ENCODE assay signal across 22 cellular contexts in the genomic region with DNA sequence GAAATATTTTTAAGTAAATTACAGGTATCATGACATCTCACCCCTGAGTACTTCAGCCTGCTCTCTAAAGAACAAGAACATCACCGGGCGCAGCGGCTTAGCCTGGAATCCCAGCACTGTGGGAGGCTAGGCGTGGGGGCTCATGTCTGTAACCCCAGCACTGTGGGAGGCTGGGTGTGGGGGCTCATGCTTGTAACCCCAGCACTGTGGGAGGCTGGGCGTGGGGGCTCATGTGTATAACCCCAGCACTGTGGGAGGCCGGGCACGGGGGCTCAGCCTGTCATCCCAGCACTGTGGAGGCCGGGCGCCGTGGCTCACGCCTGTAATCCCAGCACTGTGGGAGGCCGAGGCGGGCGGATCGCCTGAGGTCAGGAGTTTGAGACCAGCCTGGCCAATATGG. TPM values are rescaled to one million over a fixed set of nuclear protein-coding genes. Genes with fewer than 3 reads are reported as not detected.
"Had no signal": no experiment of that assay in that cellular context is flagged by ENCODE, and none has a peak within 500 bp of the region (broad histone marks: within the 10 kb centered on the region; RNA-seq: fewer than 3 reads in every experiment).

No MANE protein-coding gene starts in this region.

- DNase-seq: activated CD4-positive, alpha-beta memory T cell treated with anti-CD3 and anti-CD28 coated beads, Interleukin-2, amount 10 ng/mL, durations not matched to agents 7 days and 5 days; activated CD4-positive, alpha-beta T cell treated with anti-CD3 and anti-CD28 coated beads, Interleukin-2, amount 10 ng/mL, durations not matched to agents 24 days and 14 days; activated CD4-positive, CD25-positive, alpha-beta regulatory T cell; activated CD8-positive, alpha-beta memory T cell treated with anti-CD3 and anti-CD28 coated beads, Interleukin-2, amount 10 ng/mL, durations not matched to agents 7 days and 5 days; activated naive CD4-positive, alpha-beta T cell; activated T-cell treated with anti-CD3 and anti-CD28 coated beads for 4 hours; esophagus squamous epithelium; heart right ventricle; left ventricle myocardium inferior; nephron progenitor cell; stimulated activated CD4-positive, alpha-beta T cell treated with anti-CD3 and anti-CD28 coated beads, Interleukin-4, amount 100 ng/mL, for 1 hour; stimulated activated naive CD4-positive, alpha-beta T cell; SW 1271; T-helper 17 cell; thyroid gland had no signal

- H3K9ac ChIP-seq: parathyroid adenoma had no signal

- H3K4me1 ChIP-seq: adrenal gland, gastroesophageal sphincter, parathyroid adenoma, thyroid gland had no signal

- FAIRE-seq: bronchial epithelial cell, keratinocyte had no signal

- H3K27ac ChIP-seq: adrenal gland, coronary artery, esophagus squamous epithelium, gastroesophageal sphincter, heart right ventricle, left ventricle myocardium inferior, parathyroid adenoma, SK-N-MC, thyroid gland had no signal

- H3K4me3 ChIP-seq: adrenal gland, coronary artery, esophagus squamous epithelium, gastroesophageal sphincter, heart right ventricle, left ventricle myocardium inferior, SK-N-MC, thyroid gland had no signal

- H3K9me3 ChIP-seq: adrenal gland, esophagus squamous epithelium, gastroesophageal sphincter, heart right ventricle, left ventricle myocardium inferior, thyroid gland had no signal

- H3K27me3 ChIP-seq: adrenal gland, esophagus squamous epithelium, gastroesophageal sphincter, heart right ventricle, thyroid gland had no signal

- ATAC-seq: activated CD8-positive, alpha-beta memory T cell treated with anti-CD3 and anti-CD28 coated beads, Interleukin-2, amount 10 ng/mL, durations not matched to agents 7 days and 5 days; T-helper 17 cell had no signal

RNA-seq across cellular contexts. Expression of a gene that starts 34.6 kb away (rescaled TPM):
- polyA plus RNA-seq: keratinocyte had no signal
